In genomic region chr1:156053770-156054499, GRCh38 we compare ENCODE assay signal across 1 cellular context.
TF ChIP-seq lines count a peak whose summit lies in the region.

TSS of gene UBQLN4 (minus strand) at chr1:156053798. CDS start at chr1:156053701, 97 bp downstream.

TF ChIP-seq in HEK293, 187 proteins besides CTCF, POLR2A, EP300 and RAD21 (continued from another document and continues in another):
- TF ChIP-seq ZBTB49 (tag by site-specific recombination; IDR thresholded peaks at IDR 0.05; ENCODE audit: low read depth) (no peak), GLI4 (tag by site-specific recombination; IDR thresholded peaks at IDR 0.05) (no peak), ZNF26 (tag by site-specific recombination; IDR thresholded peaks at IDR 0.05) (no peak), ZNF530 (tag by site-specific recombination; IDR thresholded peaks at IDR 0.05; ENCODE audit: low read depth) (no peak), ZNF302 (tag by site-specific recombination; IDR thresholded peaks at IDR 0.05; ENCODE audit: low read depth) (no peak), ZNF785 (tag by site-specific recombination; IDR thresholded peaks at IDR 0.05) (no peak), ZNF544 (tag by site-specific recombination; IDR thresholded peaks at IDR 0.05) (no peak), ZNF518A (tag by site-specific recombination; conservative IDR thresholded peaks at IDR 0.05; ENCODE audit: low read depth) (no peak), ZNF350 (tag by site-specific recombination; IDR thresholded peaks at IDR 0.05) (no peak), ZNF404 (tag by site-specific recombination; IDR thresholded peaks at IDR 0.05) (no peak), PRDM4 (tag by site-specific recombination; IDR thresholded peaks at IDR 0.05) (no peak), ZNF600 (tag by site-specific recombination; IDR thresholded peaks at IDR 0.05) (peak; percentile 33; the same call in 1 of the 2 replicates), ZNF623 (tag by site-specific recombination; IDR thresholded peaks at IDR 0.05) (no peak), ZNF843 (tag by site-specific recombination; IDR thresholded peaks at IDR 0.05) (no peak), PBX3 (CRISPR knock-in tag; IDR thresholded peaks at IDR 0.05) (no peak), TRIM28 (IDR thresholded peaks at IDR 0.05; ENCODE audit: borderline replicate concordance, low read length) (no peak), ZNF510 (tag by site-specific recombination; IDR thresholded peaks at IDR 0.05; ENCODE audit: insufficient replicate concordance) (no peak), ATF2 (tag by site-specific recombination; IDR thresholded peaks at IDR 0.05; ENCODE audit: low read depth) (no peak), ZNF701 (tag by site-specific recombination; IDR thresholded peaks at IDR 0.05) (no peak), GLIS1 (tag by site-specific recombination; IDR thresholded peaks at IDR 0.05) (peak; percentile 87), ZNF488 (tag by site-specific recombination; IDR thresholded peaks at IDR 0.05) (no peak), ZNF677 (tag by site-specific recombination; IDR thresholded peaks at IDR 0.05) (no peak), ZNF580 (tag by site-specific recombination; IDR thresholded peaks at IDR 0.05) (no peak), ZNF146 (tag by site-specific recombination; IDR thresholded peaks at IDR 0.05) (no peak), ZNF133 (tag by site-specific recombination; IDR thresholded peaks at IDR 0.05) (no peak), ZNF558 (tag by site-specific recombination; IDR thresholded peaks at IDR 0.05) (no peak), ZNF202 (tag by site-specific recombination; IDR thresholded peaks at IDR 0.05; ENCODE audit: borderline replicate concordance) (no peak), ZBTB6 (tag by site-specific recombination; IDR thresholded peaks at IDR 0.05) (no peak), ZNF112 (tag by site-specific recombination; IDR thresholded peaks at IDR 0.05) (no peak), ZNF473 (tag by site-specific recombination; IDR thresholded peaks at IDR 0.05) (no peak), ZNF654 (tag by site-specific recombination; IDR thresholded peaks at IDR 0.05; ENCODE audit: low read depth) (no peak), AEBP2 (tag by site-specific recombination; IDR thresholded peaks at IDR 0.05; ENCODE audit: borderline replicate concordance) (no peak), ZNF335 (tag by site-specific recombination; conservative IDR thresholded peaks at IDR 0.05) (no peak), IKZF3 (tag by site-specific recombination; IDR thresholded peaks at IDR 0.05) (0 out of 2 replicates have a peak, but pooled peaks have one; percentile 31), ZSCAN18 (tag by site-specific recombination; IDR thresholded peaks at IDR 0.05) (no peak), YY1 (tag by site-specific recombination; IDR thresholded peaks at IDR 0.05) (no peak), ZNF24 (tag by site-specific recombination; IDR thresholded peaks at IDR 0.05) (no peak), ZNF114 (tag by site-specific recombination; IDR thresholded peaks at IDR 0.05) (no peak), OVOL3 (tag by site-specific recombination; IDR thresholded peaks at IDR 0.05) (no peak), ZNF529 (tag by site-specific recombination; IDR thresholded peaks at IDR 0.05; ENCODE audit: insufficient replicate concordance) (no peak), GLIS2 (tag by site-specific recombination; IDR thresholded peaks at IDR 0.05) (peak; percentile 69), REPIN1 (tag by site-specific recombination; IDR thresholded peaks at IDR 0.05; ENCODE audit: low read depth) (peak; percentile 80; the same call in 1 of the 2 replicates), ZNF16 (tag by site-specific recombination; IDR thresholded peaks at IDR 0.05; ENCODE audit: low read depth) (no peak), GLI2 (tag by site-specific recombination; IDR thresholded peaks at IDR 0.05; ENCODE audit: borderline replicate concordance, low read depth) (no peak)
